Comparison of ENCODE assay signal across 17 cellular contexts in genomic region chr17:28344435-28344901, GRCh38. TPM values are rescaled to one million over a fixed set of nuclear protein-coding genes. Genes with fewer than 3 reads are reported as not detected.
"Had no signal": no experiment of that assay in that cellular context is flagged by ENCODE, and none has a peak within 500 bp of the region (broad histone marks: within the 10 kb centered on the region; RNA-seq: fewer than 3 reads in every experiment).

No MANE protein-coding gene starts in this region.

- H3K27ac Mint-ChIP-seq: activated naive CD4-positive, alpha-beta T cell treated with anti-CD3 and anti-CD28 coated beads, Interleukin-2, amount 10 ng/mL, durations not matched to agents 7 days and 5 days; activated T-helper 1 cell treated with anti-CD3 and anti-CD28 coated beads, Interleukin-12 subunit alpha, Interleukin-12 subunit beta, Interleukin-2, Interleukin-4 antibody, amounts not matched to agents 30 ng/mL and 10 ng/mL and 1 ng/mL, durations not matched to agents 14 hours and 24 hours and 36 hours; natural killer cell treated with Interleukin-12 subunit alpha and Interleukin-12 subunit beta and Interleukin-15 and Interleukin-18, amount 100 ng/mL, for 72 hours; T-cell had no signal

- H3K4me3 ChIP-seq: heart right ventricle, upper lobe of left lung had no signal

- DNase-seq: activated CD4-positive, alpha-beta T cell treated with anti-CD3 and anti-CD28 coated beads for 4 hours; activated CD8-positive, alpha-beta memory T cell treated with anti-CD3 and anti-CD28 coated beads, Interleukin-2, amount 50 U/mL, for 4 hours; activated CD8-positive, alpha-beta T cell treated with anti-CD3 and anti-CD28 coated beads for 36 hours; activated naive CD4-positive, alpha-beta T cell treated with anti-CD3 and anti-CD28 coated beads, Interleukin-2, amount 10 ng/mL, durations not matched to agents 7 days and 5 days; amygdala; heart right ventricle; mesenchymal stem cell; T-cell had no signal

- H3K4me3 Mint-ChIP-seq: activated CD8-positive, alpha-beta T cell treated with anti-CD3 and anti-CD28 coated beads for 36 hours; activated naive CD4-positive, alpha-beta T cell treated with anti-CD3 and anti-CD28 coated beads, Interleukin-2, amount 10 ng/mL, durations not matched to agents 7 days and 5 days; activated T-helper 1 cell treated with anti-CD3 and anti-CD28 coated beads, Interleukin-12 subunit alpha, Interleukin-12 subunit beta, Interleukin-2, Interleukin-4 antibody, amounts not matched to agents 30 ng/mL and 10 ng/mL and 1 ng/mL, durations not matched to agents 14 hours and 24 hours and 36 hours; natural killer cell treated with Interleukin-12 subunit alpha and Interleukin-12 subunit beta and Interleukin-15 and Interleukin-18, amount 100 ng/mL, for 72 hours; T-cell had no signal

- H3K27me3 Mint-ChIP-seq: activated CD8-positive, alpha-beta T cell treated with anti-CD3 and anti-CD28 coated beads for 36 hours; activated naive CD4-positive, alpha-beta T cell treated with anti-CD3 and anti-CD28 coated beads, Interleukin-2, amount 10 ng/mL, durations not matched to agents 7 days and 5 days; natural killer cell treated with Interleukin-12 subunit alpha and Interleukin-12 subunit beta and Interleukin-15 and Interleukin-18, amount 100 ng/mL, for 72 hours; T-cell had no signal

- H3K9me3 ChIP-seq: heart right ventricle, upper lobe of left lung had no signal

- H3K27me3 ChIP-seq: heart right ventricle, upper lobe of left lung had no signal

- H3K4me1 Mint-ChIP-seq: T-cell had no signal

- H3K9me3 Mint-ChIP-seq: activated CD8-positive, alpha-beta T cell treated with anti-CD3 and anti-CD28 coated beads for 36 hours; activated naive CD4-positive, alpha-beta T cell treated with anti-CD3 and anti-CD28 coated beads, Interleukin-2, amount 10 ng/mL, durations not matched to agents 7 days and 5 days; activated T-helper 1 cell treated with anti-CD3 and anti-CD28 coated beads, Interleukin-12 subunit alpha, Interleukin-12 subunit beta, Interleukin-2, Interleukin-4 antibody, amounts not matched to agents 30 ng/mL and 10 ng/mL and 1 ng/mL, durations not matched to agents 14 hours and 24 hours and 36 hours; natural killer cell treated with Interleukin-12 subunit alpha and Interleukin-12 subunit beta and Interleukin-15 and Interleukin-18, amount 100 ng/mL, for 72 hours; T-cell had no signal

RNA-seq across cellular contexts. Expression of gene SEBOX, which starts 20.5 kb away (rescaled TPM):
- total RNA-seq: activated CD8-positive, alpha-beta T cell treated with anti-CD3 and anti-CD28 coated beads for 36 hours; activated T-helper 1 cell treated with anti-CD3 and anti-CD28 coated beads, Interleukin-12 subunit alpha, Interleukin-12 subunit beta, Interleukin-2, Interleukin-4 antibody, amounts not matched to agents 30 ng/mL and 10 ng/mL and 1 ng/mL, durations not matched to agents 14 hours and 24 hours and 36 hours; bronchial epithelial cell; endothelial cell of umbilical vein; frontal cortex; heart right ventricle; left lobe of liver; natural killer cell treated with Interleukin-12 subunit alpha and Interleukin-12 subunit beta and Interleukin-15 and Interleukin-18, amount 100 ng/mL, for 72 hours; omental fat pad; SK-MEL-5; T-cell; upper lobe of left lung had no signal
- polyA plus RNA-seq: endothelial cell of umbilical vein, heart right ventricle had no signal
